In genomic region chr15:69794643-69795461, GRCh38 we compare ENCODE assay signal across 9 cellular contexts.
DNase-seq lines count a peak whose midpoint lies in the region; ATAC-seq and TF ChIP-seq lines count a peak whose summit lies in the region.
"Had no signal": no experiment of that assay in that cellular context is flagged by ENCODE, and none has a peak within 500 bp of the region (broad histone marks: within the 10 kb centered on the region; RNA-seq: fewer than 3 reads in every experiment).

No MANE protein-coding gene starts in this region.

- H3K4me1 Mint-ChIP-seq in stimulated activated naive CD8-positive, alpha-beta T cell treated with anti-CD3 and anti-CD28 coated beads, Interleukin-15, amount 100 ng/mL, for 72 hours: peaks cover 17% of the 10 kb centered on the region
- peaks cover 0 to 5% (median 0%) of the 10 kb centered on the region in 4 donors for H3K4me1 Mint-ChIP-seq in naive thymus-derived CD8-positive, alpha-beta T cell

- DNase-seq in stimulated activated naive CD8-positive, alpha-beta T cell treated with anti-CD3 and anti-CD28 coated beads, Interleukin-15, amount 100 ng/mL, for 72 hours: no peak
- no peak for DNase-seq in stimulated activated naive CD8-positive, alpha-beta T cell treated with anti-CD3 and anti-CD28 coated beads, Interleukin-15, Interleukin-2, amounts not matched to agents 100 U/mL and 50 U/mL, for 24 hours
- DNase-seq in esophagus muscularis mucosa (ENCODE audit: extremely low spot score) (no peak), mesenteric fat pad (ENCODE audit: low spot score) (peak; percentile 73), NCI-H1694 treated with DMSO at 0.1 percent for 48 hours (lab: John Stamatoyannopoulos, UW) (no peak), NCI-H2081 treated with DMSO at 0.1 percent for 48 hours (lab: John Stamatoyannopoulos, UW) (no peak), ureter (ENCODE audit: low spot score) (no peak)
- no peak for DNase-seq in naive thymus-derived CD8-positive, alpha-beta T cell

- WGBS in esophagus muscularis mucosa: 57% methylated on average over 11 of the region's 11 CpGs

- no peaks in the 10 kb centered on the region for H3K36me3 ChIP-seq in esophagus muscularis mucosa
- H3K36me3 ChIP-seq: HAP-1 had no signal

- no peak overlapping the region for H3K4me3 ChIP-seq in esophagus muscularis mucosa
- H3K4me3 ChIP-seq: HAP-1 had no signal

- TF ChIP-seq POLR2A in esophagus muscularis mucosa (IDR thresholded peaks at IDR 0.05; ENCODE audit: low read depth): no peak

- H3K27me3 ChIP-seq in esophagus muscularis mucosa: no peaks in the 10 kb centered on the region

- peak overlapping the region; percentile 22 to 34 for H3K27ac Mint-ChIP-seq in stimulated activated naive CD8-positive, alpha-beta T cell treated with anti-CD3 and anti-CD28 coated beads, Interleukin-15, amount 100 ng/mL, for 72 hours
- no peak overlapping the region for H3K27ac Mint-ChIP-seq in naive thymus-derived CD8-positive, alpha-beta T cell

- peaks cover 12% of the 10 kb centered on the region for H3K27me3 Mint-ChIP-seq in stimulated activated naive CD8-positive, alpha-beta T cell treated with anti-CD3 and anti-CD28 coated beads, Interleukin-15, amount 100 ng/mL, for 72 hours
- peaks cover 0 to 13% (median 6%) of the 10 kb centered on the region in 5 donors for H3K27me3 Mint-ChIP-seq in naive thymus-derived CD8-positive, alpha-beta T cell

- peaks cover 0 to 7% (median 7%) of the 10 kb centered on the region in 3 donors for H3K36me3 Mint-ChIP-seq in naive thymus-derived CD8-positive, alpha-beta T cell

- POLR2A ChIA-PET in naive thymus-derived CD8-positive, alpha-beta T cell (lab: Charles Lee): no interaction called here

- no peak for TF ChIP-seq CTCF in esophagus muscularis mucosa (IDR thresholded peaks at IDR 0.05)

- ATAC-seq in stimulated activated naive CD8-positive, alpha-beta T cell treated with anti-CD3 and anti-CD28 coated beads, Interleukin-15, amount 100 ng/mL, for 72 hours: no peak
- no peak for ATAC-seq in stimulated activated naive CD8-positive, alpha-beta T cell treated with anti-CD3 and anti-CD28 coated beads, Interleukin-15, Interleukin-2, amounts not matched to agents 100 U/mL and 50 U/mL, for 24 hours
- ATAC-seq in naive thymus-derived CD8-positive, alpha-beta T cell: no peak

- peaks cover 0 to 12% (median 11%) of the 10 kb centered on the region in 4 donors for H3K9me3 ChIP-seq in esophagus muscularis mucosa
- H3K9me3 ChIP-seq: HAP-1 had no signal

- TF ChIP-seq EP300 in esophagus muscularis mucosa (IDR thresholded peaks at IDR 0.05): no peak

- H3K4me3 Mint-ChIP-seq in stimulated activated naive CD8-positive, alpha-beta T cell treated with anti-CD3 and anti-CD28 coated beads, Interleukin-15, amount 100 ng/mL, for 72 hours: no peak overlapping the region
- no peak overlapping the region for H3K4me3 Mint-ChIP-seq in naive thymus-derived CD8-positive, alpha-beta T cell

- peaks cover 0 to 9% of the 10 kb centered on the region in 2 donors for H3K9me3 Mint-ChIP-seq in stimulated activated naive CD8-positive, alpha-beta T cell treated with anti-CD3 and anti-CD28 coated beads, Interleukin-15, amount 100 ng/mL, for 72 hours
- peaks cover 0 to 20% (median 8%) of the 10 kb centered on the region in 9 donors for H3K9me3 Mint-ChIP-seq in naive thymus-derived CD8-positive, alpha-beta T cell

- H3K4me1 ChIP-seq in esophagus muscularis mucosa: peaks cover 14 to 28% (median 26%) of the 10 kb centered on the region in 4 donors
- H3K4me1 ChIP-seq: HAP-1 had no signal

- peak overlapping the region; percentile 65 to 76 (median 71) for H3K27ac ChIP-seq in esophagus muscularis mucosa (replicated peaks in 1 of 4)

- intact Hi-C loops in esophagus muscularis mucosa (cut with DNase I): no loop called here

Comparison
In these comparisons a context has a peak if more than half of its experiments do, and no peak if none do; other contexts are left out.
1. H3K27ac Mint-ChIP-seq: peak in stimulated activated naive CD8-positive, alpha-beta T cell treated with anti-CD3 and anti-CD28 coated beads, Interleukin-15, amount 100 ng/mL, for 72 hours (2 of 2); none in naive thymus-derived CD8-positive, alpha-beta T cell (0 of 10).